Comparison of ENCODE assay signal across 13 cellular contexts in genomic region chr20:33437141-33437911, GRCh38. TPM values are rescaled to one million over a fixed set of nuclear protein-coding genes. Genes with fewer than 3 reads are reported as not detected.
DNase-seq lines count a peak whose midpoint lies in the region; ATAC-seq and TF ChIP-seq lines count a peak whose summit lies in the region.
"Had no signal": no experiment of that assay in that cellular context is flagged by ENCODE, and none has a peak within 500 bp of the region (broad histone marks: within the 10 kb centered on the region; RNA-seq: fewer than 3 reads in every experiment).

No MANE protein-coding gene starts in this region.

- no peak overlapping the region for H3K56ac ChIP-seq in IMR-90 (ENCODE audit: extremely low read depth, insufficient read depth, low read length)

- H2BK5ac ChIP-seq in IMR-90 (ENCODE audit: low read depth, low read length, poor library complexity, severe bottlenecking), result no peak overlapping the region

- no peak overlapping the region for H3K4ac ChIP-seq in IMR-90 (ENCODE audit: low read depth, low read length)

- no peak overlapping the region for H3K27ac Mint-ChIP-seq in natural killer cell treated with Interleukin-12 subunit alpha and Interleukin-12 subunit beta and Interleukin-15 and Interleukin-18, amount 100 ng/mL, for 72 hours
- H3K27ac Mint-ChIP-seq: type B pancreatic cell had no signal

- CTCF ChIA-PET in IMR-90 (lab: Yijun Ruan, JAX), result interaction anchor here (0.7 kb wide), 1 partner anchor 83 kb away, joined by 3 read pairs; no protein-coding TSS in a partner anchor

- peaks cover 2% of the 10 kb centered on the region for H3K4me1 ChIP-seq in IMR-90 (ENCODE audit: control insufficient read depth, insufficient read depth, low read length)
- H3K4me1 ChIP-seq in esophagus squamous epithelium, result peaks cover 0 to 40% (median 3%) of the 10 kb centered on the region in 3 donors
- peaks cover 70 to 82% of the 10 kb centered on the region in 2 donors for H3K4me1 ChIP-seq in thyroid gland

- H3K4me1 Mint-ChIP-seq in natural killer cell treated with Interleukin-12 subunit alpha and Interleukin-12 subunit beta and Interleukin-15 and Interleukin-18, amount 100 ng/mL, for 72 hours (ENCODE audit: low read depth in 2 of 2), result no peaks in the 10 kb centered on the region

- 0 out of 2 replicates have a peak overlapping the region, but pooled peaks have one; percentile 59 for H3K14ac ChIP-seq in IMR-90 (replicated peaks; ENCODE audit: low read depth, low read length)

- BruUV-seq in IMR-90 (replicated peaks; lab: Mats Ljungman, UMichigan), result no TSS peak

- no peak overlapping the region for H2BK15ac ChIP-seq in IMR-90 (ENCODE audit: low read depth, low read length)

- dilution Hi-C loops in IMR-90 (cut with HindIII; ENCODE audit: low sequenced_read_pairs, unreplicated experiment), result no loop called here

- TF ChIP-seq RAD21 in IMR-90 (IDR thresholded peaks at IDR 0.05; ENCODE audit: low read length), result no peak

- H3K79me1 ChIP-seq in IMR-90 (ENCODE audit: low read depth in 1 of 2, low read length in 2 of 2), result peaks cover 0 to 13% of the 10 kb centered on the region in 2 experiments; a peak in 2 of 4 replicates

- no peak overlapping the region for H2BK20ac ChIP-seq in IMR-90 (ENCODE audit: low read depth, low read length)

- H3K4me2 ChIP-seq in IMR-90 (ENCODE audit: low read depth, low read length), result no peak overlapping the region

- H2AFZ ChIP-seq in IMR-90 (replicated peaks; ENCODE audit: low read length, poor library complexity), result peak overlapping the region; percentile 56

- H3K23ac ChIP-seq in IMR-90 (ENCODE audit: low read depth, low read length), result no peak overlapping the region

- 100% methylated on average over 1 of the region's 12 CpGs; no CpG with 5 or more reads in 1 of the 2 experiments for WGBS in IMR-90 (ENCODE audit: extremely low coverage in 2 of 2, insufficient read length in 1 of 2), 2 experiments
- WGBS in esophagus squamous epithelium, 2 donors, result 81 to 82% methylated on average over 10 to 11 of the region's 12 CpGs
- WGBS in thyroid gland, 2 donors, result 34 to 46% methylated on average over 10 to 12 of the region's 12 CpGs

- TF ChIP-seq POLR2A in IMR-90 (IDR thresholded peaks at IDR 0.05; ENCODE audit: low read depth, low read length), result no peak
- TF ChIP-seq POLR2A in esophagus squamous epithelium (IDR thresholded peaks at IDR 0.05), result no peak
- TF ChIP-seq POLR2A in thyroid gland (IDR thresholded peaks at IDR 0.05), result peak in 1 of 2 donors; percentile 40

- peaks cover 16% of the 10 kb centered on the region; the same call in 1 of the 2 replicates for H3K9me1 ChIP-seq in IMR-90 (ENCODE audit: insufficient read depth, low read length)

- H3K36me3 Mint-ChIP-seq in natural killer cell treated with Interleukin-12 subunit alpha and Interleukin-12 subunit beta and Interleukin-15 and Interleukin-18, amount 100 ng/mL, for 72 hours, result no peaks in the 10 kb centered on the region

- H3K9me3 ChIP-seq in IMR-90 (ENCODE audit: control insufficient read depth, insufficient read depth, low read length) (no peaks in the 10 kb centered on the region), esophagus squamous epithelium (no peaks in the 10 kb centered on the region), thyroid gland (no peaks in the 10 kb centered on the region)

- DNase-seq in IMR-90 (peak; percentile 44), esophagus squamous epithelium (lab: John Stamatoyannopoulos, UW) (no peak), kidney tubule cell (ENCODE audit: low spot score) (peak; percentile 33), thyroid gland (peak; percentile 95 to 96)
- no peak for DNase-seq in natural killer cell treated with Interleukin-12 subunit alpha and Interleukin-12 subunit beta and Interleukin-15 and Interleukin-18, amount 100 ng/mL, for 72 hours (ENCODE audit: low spot score)
- DNase-seq: activated CD4-positive, alpha-beta T cell treated with anti-CD3 and anti-CD28 coated beads for 4 hours; activated naive CD4-positive, alpha-beta T cell treated with anti-CD3 and anti-CD28 coated beads, Interleukin-2, amount 50 U/mL, for 16 hours; DMS153; left colon; NCI-H748 treated with DMSO at 0.1 percent for 48 hours had no signal

- H3K27me3 ChIP-seq in IMR-90 (ENCODE audit: control insufficient read depth, insufficient read depth, low read length), result no peaks in the 10 kb centered on the region
- no peaks in the 10 kb centered on the region for H3K27me3 ChIP-seq in esophagus squamous epithelium
- H3K27me3 ChIP-seq in thyroid gland, result no peaks in the 10 kb centered on the region

- in situ Hi-C loops in IMR-90 (cut with MboI; ENCODE audit: low sequenced_read_pairs), result no loop called here

- H3K27me3 Mint-ChIP-seq in natural killer cell treated with Interleukin-12 subunit alpha and Interleukin-12 subunit beta and Interleukin-15 and Interleukin-18, amount 100 ng/mL, for 72 hours, result no peaks in the 10 kb centered on the region
- H3K27me3 Mint-ChIP-seq: type B pancreatic cell had no signal

- intact Hi-C loops in IMR-90 (cut with micrococcal nuclease), result no loop called here
- intact Hi-C loops in esophagus squamous epithelium (cut with DNase I), result no loop called here
- intact Hi-C loops in thyroid gland (cut with DNase I), result no loop called here

- no peak overlapping the region for H2AK5ac ChIP-seq in IMR-90 (ENCODE audit: low read depth, low read length)

- H3K18ac ChIP-seq in IMR-90 (ENCODE audit: low read depth, low read length), result no peak overlapping the region

- H2BK120ac ChIP-seq in IMR-90 (ENCODE audit: low read depth, low read length), result no peak overlapping the region

- H3K4me3 ChIP-seq in IMR-90 (ENCODE audit: insufficient read depth, low read depth, low read length) (no peak overlapping the region), esophagus squamous epithelium (no peak overlapping the region), thyroid gland (replicated peaks in 1 of 3) (no peak overlapping the region)

- H3K27ac ChIP-seq in IMR-90 (ENCODE audit: insufficient read depth, low read length) (no peak overlapping the region), esophagus squamous epithelium (peak overlapping the region in 3 of 4 donors; percentile 62 to 67 (median 63)), thyroid gland (peak overlapping the region; percentile 89 to 96 (median 95))

- no peaks in the 10 kb centered on the region for H4K20me1 ChIP-seq in IMR-90 (ENCODE audit: insufficient read depth, low read length)

- TF ChIP-seq CTCF in IMR-90 (conservative IDR thresholded peaks at IDR 0.05; ENCODE audit: low read depth, low read length) (no peak), esophagus squamous epithelium (IDR thresholded peaks at IDR 0.05) (no peak), thyroid gland (IDR thresholded peaks at IDR 0.05) (no peak)

- no peak overlapping the region for H4K5ac ChIP-seq in IMR-90 (ENCODE audit: low read depth, low read length)

- H4K8ac ChIP-seq in IMR-90 (ENCODE audit: low read depth in 2 of 2, low read length in 2 of 2), result no peak overlapping the region

- H3K36me3 ChIP-seq in IMR-90 (ENCODE audit: control insufficient read depth, insufficient read depth, low read length), result no peaks in the 10 kb centered on the region; the same call in none of the 2 replicates
- H3K36me3 ChIP-seq in esophagus squamous epithelium, result peaks cover 0 to 5% (median 0%) of the 10 kb centered on the region in 3 donors
- H3K36me3 ChIP-seq in thyroid gland, result peaks cover 0 to 3% of the 10 kb centered on the region in 2 donors

- POLR2A ChIA-PET in IMR-90 (lab: Charles Lee; ENCODE audit: unreplicated experiment), result no interaction called here

- H2AK9ac ChIP-seq in IMR-90 (replicated peaks; ENCODE audit: low read depth, low read length, poor library complexity), result no peak overlapping the region

- no peak overlapping the region for H3K4me3 Mint-ChIP-seq in natural killer cell treated with Interleukin-12 subunit alpha and Interleukin-12 subunit beta and Interleukin-15 and Interleukin-18, amount 100 ng/mL, for 72 hours
- H3K4me3 Mint-ChIP-seq: type B pancreatic cell had no signal

- H4K91ac ChIP-seq in IMR-90 (ENCODE audit: insufficient read depth, low read depth, low read length), result no peak overlapping the region

- H3K9me3 Mint-ChIP-seq in natural killer cell treated with Interleukin-12 subunit alpha and Interleukin-12 subunit beta and Interleukin-15 and Interleukin-18, amount 100 ng/mL, for 72 hours, result no peaks in the 10 kb centered on the region
- H3K9me3 Mint-ChIP-seq: type B pancreatic cell had no signal

- no peak overlapping the region for H3K9ac ChIP-seq in IMR-90 (ENCODE audit: low read depth, low read length)

- ATAC-seq in IMR-90 (ENCODE audit: low read depth) (peak; percentile 71), GM21390 (IDR thresholded peaks at IDR 0.05; ENCODE audit: unreplicated experiment) (no peak), GM21737 (IDR thresholded peaks at IDR 0.05; ENCODE audit: unreplicated experiment) (no peak)
- ATAC-seq in natural killer cell treated with Interleukin-12 subunit alpha and Interleukin-12 subunit beta and Interleukin-15 and Interleukin-18, amount 100 ng/mL, for 72 hours, result no peak
- ATAC-seq: left colon had no signal

TF ChIP-seq in IMR-90, 13 proteins besides CTCF, POLR2A, EP300 and RAD21 (continues in another document):
- TF ChIP-seq MAZ (IDR thresholded peaks at IDR 0.05; ENCODE audit: borderline replicate concordance, low read depth, low read length), result peak; percentile 17; the same call in 1 of the 2 replicates

RNA-seq across cellular contexts. Expression of gene SNTA1, which starts 6.2 kb away (rescaled TPM):
- total RNA-seq in IMR-90 (2012; rRNA removed) (13.3 and 15.4 TPM in 2 replicates), esophagus squamous epithelium (10 to 100 TPM in 3 of 4 donors, 1 to 10 TPM in 1; 6.3 to 27.3 (median 14.0) TPM), thyroid gland (100 to 1,000 TPM; 193 to 291 (median 248) TPM)
- 10.6 and 12.1 TPM in 2 replicates for polyA plus RNA-seq in IMR-90 (2012; rRNA removed)
- polyA plus RNA-seq in IMR-90 (2012; cell fraction: cytosol; rRNA removed), result 9.5 and 14.6 TPM in 2 replicates
- 5.9 and 10.1 TPM in 2 replicates for polyA plus RNA-seq in IMR-90 (2012; cell fraction: nucleus; rRNA removed; ENCODE audit: low replicate concordance)
- total RNA-seq in natural killer cell treated with Interleukin-12 subunit alpha and Interleukin-12 subunit beta and Interleukin-15 and Interleukin-18, amount 100 ng/mL, for 72 hours, result 1 to 10 TPM; 1.1 to 1.5 TPM

RNA-seq across cellular contexts. Expression of gene CDK5RAP1, which starts 36.0 kb away (rescaled TPM):
- total RNA-seq in IMR-90 (2012; rRNA removed) (22.2 and 28.1 TPM in 2 replicates), esophagus squamous epithelium (10 to 100 TPM; 13.5 to 23.2 (median 20.1) TPM), thyroid gland (10 to 100 TPM; 26.6 to 41.8 (median 37.8) TPM)
- polyA plus RNA-seq in IMR-90 (2012; rRNA removed), result 21.7 and 23.9 TPM in 2 replicates
- 12.6 and 19.7 TPM in 2 replicates for polyA plus RNA-seq in IMR-90 (2012; cell fraction: cytosol; rRNA removed)
- 28.7 and 68.1 TPM in 2 replicates for polyA plus RNA-seq in IMR-90 (2012; cell fraction: nucleus; rRNA removed; ENCODE audit: low replicate concordance)
- total RNA-seq in natural killer cell treated with Interleukin-12 subunit alpha and Interleukin-12 subunit beta and Interleukin-15 and Interleukin-18, amount 100 ng/mL, for 72 hours, result 10 to 100 TPM; 37.1 to 59.6 TPM

RNA-seq across cellular contexts. Expression of gene CBFA2T2, which starts 52.6 kb away (rescaled TPM):
- total RNA-seq in IMR-90 (2012; rRNA removed) (3.3 and 3.8 TPM in 2 replicates), esophagus squamous epithelium (10 to 100 TPM; 10.5 to 15.6 (median 10.8) TPM), thyroid gland (10 to 100 TPM; 29.7 to 57.3 (median 35.8) TPM)
- 6.2 and 6.3 TPM in 2 replicates for polyA plus RNA-seq in IMR-90 (2012; rRNA removed)
- polyA plus RNA-seq in IMR-90 (2012; cell fraction: cytosol; rRNA removed), result 4.9 and 6.7 TPM in 2 replicates
- 25.6 and 26.9 TPM in 2 replicates for polyA plus RNA-seq in IMR-90 (2012; cell fraction: nucleus; rRNA removed; ENCODE audit: low replicate concordance)
- total RNA-seq in natural killer cell treated with Interleukin-12 subunit alpha and Interleukin-12 subunit beta and Interleukin-15 and Interleukin-18, amount 100 ng/mL, for 72 hours, result 10 to 100 TPM; 11.6 to 12.2 TPM

Comparison
In these comparisons a context has a peak if more than half of its experiments do, and no peak if none do; other contexts are left out.
1. DNase-seq: peak in IMR-90 (single experiment), kidney tubule cell (single experiment) and thyroid gland (2 of 2); none in esophagus squamous epithelium (single experiment) and natural killer cell treated with Interleukin-12 subunit alpha and Interleukin-12 subunit beta and Interleukin-15 and Interleukin-18, amount 100 ng/mL, for 72 hours (single experiment).
2. RNA of gene SNTA1, which starts 6.2 kb away (total RNA-seq): 193 to 291 TPM in thyroid gland; 13.3 to 15.4 TPM in IMR-90, 6.3 to 27.3 TPM in esophagus squamous epithelium and 1.1 to 1.5 TPM in natural killer cell treated with Interleukin-12 subunit alpha and Interleukin-12 subunit beta and Interleukin-15 and Interleukin-18, amount 100 ng/mL, for 72 hours; every median in the first group is over 4 times any median in the second.